Comparison of ENCODE assay signal across 25 cellular contexts in genomic region chr13:99929866-99930265, GRCh38. TPM values are rescaled to one million over a fixed set of nuclear protein-coding genes. Genes with fewer than 3 reads are reported as not detected.
"Had no signal": no experiment of that assay in that cellular context is flagged by ENCODE, and none has a peak within 500 bp of the region (broad histone marks: within the 10 kb centered on the region; RNA-seq: fewer than 3 reads in every experiment).

No MANE protein-coding gene starts in this region.

- H3K27ac ChIP-seq: WERI-Rb-1 had no signal

- FAIRE-seq: bronchial epithelial cell, RCC 7860 had no signal

- H3K36me3 Mint-ChIP-seq: activated naive CD4-positive, alpha-beta T cell treated with anti-CD3 and anti-CD28 coated beads, Interleukin-2, amount 50 U/mL, for 24 hours; T-cell had no signal

- H3K4me1 Mint-ChIP-seq: activated naive CD4-positive, alpha-beta T cell treated with anti-CD3 and anti-CD28 coated beads, Interleukin-2, amount 50 U/mL, for 24 hours had no signal

- ATAC-seq: activated CD4-positive, CD25-positive, alpha-beta regulatory T cell treated with anti-CD3 and anti-CD28 coated beads, Interleukin-2, amount 50 U/mL, for 24 hours; activated CD8-positive, alpha-beta T cell treated with anti-CD3 and anti-CD28 coated beads for 36 hours; activated T-cell treated with anti-CD3 and anti-CD28 coated beads, Interleukin-2, amount 50 U/mL, for 72 hours; PC-3; T-cell had no signal

- H3K4me3 Mint-ChIP-seq: activated CD8-positive, alpha-beta T cell treated with anti-CD3 and anti-CD28 coated beads for 36 hours; activated naive CD4-positive, alpha-beta T cell treated with anti-CD3 and anti-CD28 coated beads, Interleukin-2, amount 50 U/mL, for 24 hours; activated T-cell treated with anti-CD3 and anti-CD28 coated beads, Interleukin-2, amount 50 U/mL, for 72 hours; T-cell had no signal

- H3K36me3 ChIP-seq: WERI-Rb-1 had no signal

- DNase-seq: activated CD4-positive, alpha-beta T cell treated with anti-CD3 and anti-CD28 coated beads for 4 hours; activated CD8-positive, alpha-beta memory T cell treated with anti-CD3 and anti-CD28 coated beads, Interleukin-2, amount 50 U/mL, for 4 hours; activated CD8-positive, alpha-beta T cell treated with anti-CD3 and anti-CD28 coated beads for 36 hours; activated naive CD4-positive, alpha-beta T cell; activated T-cell treated with anti-CD3 and anti-CD28 coated beads, Interleukin-2, amount 50 U/mL, for 72 hours; aorta; central memory CD4-positive, alpha-beta T cell; KG1; NCI-H1105 treated with DMSO at 0.1 percent for 48 hours; NCI-H1436 treated with DMSO at 0.1 percent for 48 hours; NCI-H187; NCI-H2081; NCI-H510A treated with DMSO at 0.1 percent for 48 hours; NCI-H69; PC-3; SHP77 treated with DMSO at 0.1 percent for 48 hours; T-cell; WERI-Rb-1 had no signal

- H3K27ac Mint-ChIP-seq: activated CD8-positive, alpha-beta T cell treated with anti-CD3 and anti-CD28 coated beads for 36 hours; activated naive CD4-positive, alpha-beta T cell treated with anti-CD3 and anti-CD28 coated beads, Interleukin-2, amount 50 U/mL, for 24 hours; activated T-cell treated with anti-CD3 and anti-CD28 coated beads, Interleukin-2, amount 50 U/mL, for 72 hours; T-cell had no signal

- H3K4me3 ChIP-seq: SK-N-MC had no signal

- H3K9me3 Mint-ChIP-seq: activated CD8-positive, alpha-beta T cell treated with anti-CD3 and anti-CD28 coated beads for 36 hours; activated naive CD4-positive, alpha-beta T cell treated with anti-CD3 and anti-CD28 coated beads, Interleukin-2, amount 50 U/mL, for 24 hours; activated T-cell treated with anti-CD3 and anti-CD28 coated beads, Interleukin-2, amount 50 U/mL, for 72 hours; T-cell had no signal

RNA-seq across cellular contexts. Expression of gene ZIC5, which starts 41.7 kb away (rescaled TPM):
- total RNA-seq: activated CD8-positive, alpha-beta T cell treated with anti-CD3 and anti-CD28 coated beads for 36 hours; activated T-cell treated with anti-CD3 and anti-CD28 coated beads, Interleukin-2, amount 50 U/mL, for 72 hours; aorta; bronchial epithelial cell; LHCN-M2; PC-3; T-helper 2 cell treated with Interferon-gamma antibody and Interleukin-4, amounts not matched to agents 100 ng/mL and 5 ng/mL, for 36 hours had no signal

RNA-seq across cellular contexts. Expression of gene ZIC2, which starts 51.7 kb away (rescaled TPM):
- total RNA-seq: activated CD8-positive, alpha-beta T cell treated with anti-CD3 and anti-CD28 coated beads for 36 hours; aorta; bronchial epithelial cell; LHCN-M2; PC-3; T-helper 2 cell treated with Interferon-gamma antibody and Interleukin-4, amounts not matched to agents 100 ng/mL and 5 ng/mL, for 36 hours had no signal
